18 cellular contexts compared by ENCODE assay signal in the genomic region with DNA sequence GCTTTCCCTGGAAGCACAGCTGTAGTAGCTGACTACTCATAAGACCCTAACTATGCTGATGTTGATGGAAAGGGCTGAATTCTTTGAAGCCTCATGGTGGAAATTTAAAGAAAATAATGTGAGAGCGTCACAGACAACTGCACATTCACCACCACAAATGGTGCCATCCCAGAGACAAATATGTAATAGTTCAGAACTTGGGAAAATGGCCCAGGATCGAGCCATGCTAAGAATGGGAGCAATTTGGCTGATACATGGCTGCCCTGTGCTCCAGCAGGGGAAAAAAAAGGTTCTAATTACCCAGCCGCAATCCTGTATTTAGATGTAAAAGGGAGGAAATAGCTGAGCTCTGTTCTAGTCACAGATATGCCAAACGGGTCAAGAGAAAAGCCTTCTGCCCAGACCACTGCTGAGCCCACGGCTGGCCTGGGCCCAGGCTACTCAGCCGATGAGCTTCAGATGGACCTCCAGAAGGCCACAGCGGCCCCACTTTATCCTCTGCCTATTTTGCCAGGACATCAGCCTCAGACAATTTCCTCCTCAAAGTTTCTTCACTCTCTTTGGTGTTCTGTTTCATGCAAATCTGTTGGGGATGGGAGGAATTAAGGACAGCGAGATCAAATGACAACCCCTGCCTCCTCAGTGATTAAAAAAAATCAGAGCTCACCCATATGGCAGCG. TPM values are rescaled to one million over a fixed set of nuclear protein-coding genes. Genes with fewer than 3 reads are reported as not detected.
DNase-seq lines count a peak whose midpoint lies in the region; ATAC-seq and TF ChIP-seq lines count a peak whose summit lies in the region.
"Had no signal": no experiment of that assay in that cellular context is flagged by ENCODE, and none has a peak within 500 bp of the region (broad histone marks: within the 10 kb centered on the region; RNA-seq: fewer than 3 reads in every experiment).

No MANE protein-coding gene starts in this region.

- no peak overlapping the region for H2BK5ac ChIP-seq in mesendoderm (ENCODE audit: low read length)

- no peak overlapping the region for H4K8ac ChIP-seq in mesendoderm (ENCODE audit: low read depth, low read length)

- H3K4ac ChIP-seq in mesendoderm (ENCODE audit: low read depth, low read length): no peak overlapping the region

- H4K5ac ChIP-seq in mesendoderm (ENCODE audit: low read length): no peak overlapping the region

- H2AK5ac ChIP-seq in mesendoderm (ENCODE audit: low read length): no peak overlapping the region

- no peak overlapping the region for H3K9ac ChIP-seq in mesendoderm (ENCODE audit: low read length)

- no peaks in the 10 kb centered on the region for H3K27me3 ChIP-seq in cardiac muscle cell
- no peaks in the 10 kb centered on the region for H3K27me3 ChIP-seq in left ventricle myocardium inferior (ENCODE audit: low read depth)
- no peaks in the 10 kb centered on the region for H3K27me3 ChIP-seq in mesendoderm (ENCODE audit: insufficient read depth, low read length, poor library complexity)
- no peaks in the 10 kb centered on the region for H3K27me3 ChIP-seq in HAP-1 (ENCODE audit: low read depth)
- H3K27me3 ChIP-seq: transverse colon had no signal

- TF ChIP-seq CTCF in cardiac muscle cell (IDR thresholded peaks at IDR 0.05; ENCODE audit: low read depth, low read length) (no peak), left ventricle myocardium inferior (IDR thresholded peaks at IDR 0.05; ENCODE audit: borderline replicate concordance) (no peak), astrocyte of the spinal cord (IDR thresholded peaks at IDR 0.05; ENCODE audit: low read depth, low read length) (no peak)

- H3K4me1 ChIP-seq in cardiac muscle cell (ENCODE audit: low read depth): no peaks in the 10 kb centered on the region
- no peaks in the 10 kb centered on the region for H3K4me1 ChIP-seq in left ventricle myocardium inferior
- H3K4me1 ChIP-seq in mesendoderm (ENCODE audit: control insufficient read depth, low read depth, low read length): peaks cover 5% of the 10 kb centered on the region
- H3K4me1 ChIP-seq in HAP-1: no peaks in the 10 kb centered on the region
- H3K4me1 ChIP-seq: A549, transverse colon had no signal

- no peaks in the 10 kb centered on the region for H3K79me1 ChIP-seq in mesendoderm (ENCODE audit: low read length)

- H3K36me3 ChIP-seq in cardiac muscle cell (no peaks in the 10 kb centered on the region), left ventricle myocardium inferior (no peaks in the 10 kb centered on the region), mesendoderm (ENCODE audit: control insufficient read depth, insufficient read depth, low read length) (no peaks in the 10 kb centered on the region), HAP-1 (replicated peaks) (no peaks in the 10 kb centered on the region)
- H3K36me3 ChIP-seq: transverse colon had no signal

- ATAC-seq in activated CD4-positive, CD25-positive, alpha-beta regulatory T cell treated with anti-CD3 and anti-CD28 coated beads, Interleukin-2, amount 50 U/mL, for 24 hours: no peak
- no peak for ATAC-seq in GM21737 (IDR thresholded peaks at IDR 0.05; ENCODE audit: unreplicated experiment)
- ATAC-seq: A549; activated CD4-positive, alpha-beta T cell treated with anti-CD3 and anti-CD28 coated beads for 36 hours; stimulated activated effector memory CD8-positive, alpha-beta T cell treated with anti-CD3 and anti-CD28 coated beads, Interleukin-12 subunit alpha, Interleukin-12 subunit beta, amount 100 ng/mL, for 72 hours had no signal

- H2BK120ac ChIP-seq in mesendoderm (ENCODE audit: low read depth, low read length): no peak overlapping the region

- WGBS in mesendoderm (ENCODE audit: extremely low coverage, insufficient coverage, low lambda C conversion rate): no CpG with 5 or more reads among the region's 9 CpGs

- H3K9me3 ChIP-seq in cardiac muscle cell (ENCODE audit: low read depth) (no peaks in the 10 kb centered on the region), left ventricle myocardium inferior (replicated peaks) (no peaks in the 10 kb centered on the region), HAP-1 (no peaks in the 10 kb centered on the region)
- H3K9me3 ChIP-seq: A549, transverse colon had no signal

- H3K23ac ChIP-seq in mesendoderm (ENCODE audit: low read length): no peak overlapping the region

- H3K4me3 ChIP-seq in cardiac muscle cell (no peak overlapping the region), left ventricle myocardium inferior (no peak overlapping the region), astrocyte of the spinal cord (ENCODE audit: low read depth, low read length) (no peak overlapping the region), mesendoderm (ENCODE audit: low read length) (no peak overlapping the region), HAP-1 (no peak overlapping the region)
- H3K4me3 ChIP-seq: A549, transverse colon had no signal

- peak; percentile 26 to 39 for DNase-seq in cardiac muscle cell (ENCODE audit: low read depth in 1 of 2, low spot score in 1 of 2)
- DNase-seq in left ventricle myocardium inferior: no peak
- peak; percentile 30 for DNase-seq in astrocyte of the spinal cord (ENCODE audit: low read depth, low spot score)
- peak; percentile 21 for DNase-seq in mesendoderm
- no peak for DNase-seq in activated CD4-positive, alpha-beta T cell treated with anti-CD3 and anti-CD28 coated beads for 48 hours
- no peak for DNase-seq in HAP-1 (ENCODE audit: low spot score in 2 of 2)
- DNase-seq: activated CD4-positive, alpha-beta T cell treated with anti-CD3 and anti-CD28 coated beads for 36 hours; endodermal cell; GDM1; immature natural killer cell; KG1; NCI-H1092; SIG-M5; transverse colon had no signal

- in situ Hi-C loops in astrocyte of the spinal cord (cut with HindIII; ENCODE audit: low sequenced_read_pairs): no loop called here
- in situ Hi-C loops in HAP-1 (cut with MboI; ENCODE audit: low sequenced_read_pairs): no loop called here

- H2BK15ac ChIP-seq in mesendoderm (replicated peaks; ENCODE audit: low read depth): no peak overlapping the region

- H3K79me2 ChIP-seq in mesendoderm (ENCODE audit: control insufficient read depth, insufficient read depth, low read length): no peaks in the 10 kb centered on the region

- intact Hi-C loops in left ventricle myocardium inferior (cut with micrococcal nuclease): no loop called here

- no peak overlapping the region for H3K18ac ChIP-seq in mesendoderm (ENCODE audit: low read length)

- H3K4me2 ChIP-seq in mesendoderm (ENCODE audit: low read length): no peak overlapping the region
- H3K4me2 ChIP-seq: A549 had no signal

- H3K27ac ChIP-seq in cardiac muscle cell (no peak overlapping the region), left ventricle myocardium inferior (replicated peaks) (no peak overlapping the region), mesendoderm (ENCODE audit: low read depth, low read length) (no peak overlapping the region)
- H3K27ac ChIP-seq: A549, transverse colon had no signal

- no peak overlapping the region for H3K56ac ChIP-seq in mesendoderm (ENCODE audit: low read length)

RNA-seq across cellular contexts. Expression of a gene that starts 54.4 kb away (rescaled TPM):
- total RNA-seq in cardiac muscle cell (12.4 and 12.7 TPM in 2 replicates), left ventricle myocardium inferior (2.5 TPM)
- 2.4 and 3.8 TPM in 2 replicates for polyA plus RNA-seq in cardiac muscle cell
- polyA plus RNA-seq in mesendoderm (2013, experiment 1 of 2): 3.3 TPM
- polyA plus RNA-seq in mesendoderm (2013, experiment 2 of 2): 4.0 TPM

Comparison
In these comparisons a context has a peak if more than half of its experiments do, and no peak if none do; other contexts are left out.
1. DNase-seq: peak in cardiac muscle cell (2 of 2), astrocyte of the spinal cord (single experiment) and mesendoderm (single experiment); none in left ventricle myocardium inferior (single experiment), activated CD4-positive, alpha-beta T cell treated with anti-CD3 and anti-CD28 coated beads for 48 hours (single experiment) and HAP-1 (0 of 2).